8 cellular contexts compared by ENCODE assay signal in genomic region chr3:58568572-58569286, GRCh38. TPM values are rescaled to one million over a fixed set of nuclear protein-coding genes. Genes with fewer than 3 reads are reported as not detected.
DNase-seq lines count a peak whose midpoint lies in the region; ATAC-seq and TF ChIP-seq lines count a peak whose summit lies in the region.

No MANE protein-coding gene starts in this region.

- ATAC-seq in GM21367 (IDR thresholded peaks at IDR 0.05; ENCODE audit: unreplicated experiment) (peak; percentile 47), GM19023 (IDR thresholded peaks at IDR 0.05; ENCODE audit: unreplicated experiment) (no peak)

- no peaks in the 10 kb centered on the region for H3K36me3 ChIP-seq in BJ (ENCODE audit: control insufficient read depth, insufficient read depth, low read length)

- no peak for DNase-seq in BJ (ENCODE audit: low read depth)
- DNase-seq in NCI-H2227 (lab: John Stamatoyannopoulos, UW; ENCODE audit: unreplicated experiment): peak; percentile 71
- peak; percentile 71 for DNase-seq in activated CD4-positive, alpha-beta T cell treated with anti-CD3 and anti-CD28 coated beads, Interleukin-2, amount 50 U/mL, for 1 hour
- DNase-seq in dedifferentiated amniotic fluid mesenchymal stem cell (ENCODE audit: extremely low spot score): peak; percentile 67
- peak; percentile 81 to 98 for DNase-seq in lower leg skin (ENCODE audit: low spot score in 2 of 2)
- DNase-seq in stimulated activated CD4-positive, alpha-beta T cell treated with anti-CD3 and anti-CD28 coated beads, TNF-alpha, amount 100 ng/mL, for 48 hours (ENCODE audit: low read depth in 3 of 3): peak; percentile 53 to 61 (median 58)

- peak; percentile 85 for TF ChIP-seq CTCF in BJ (IDR thresholded peaks at IDR 0.05; ENCODE audit: insufficient read depth, low read depth, low read length)
- no peak for TF ChIP-seq CTCF in lower leg skin (IDR thresholded peaks at IDR 0.05)

- WGBS in lower leg skin, 2 donors: 28% methylated on average over 17 of the region's 17 CpGs

- POLR2A ChIA-PET in BJ (lab: Charles Lee): no interaction called here

- no peaks in the 10 kb centered on the region for H3K27me3 ChIP-seq in BJ (ENCODE audit: control insufficient read depth, insufficient read depth, low read length)

- intact Hi-C loops in lower leg skin (cut with DNase I; ENCODE audit: low total_unique reads): loop anchor here (5.0 kb wide), 1 partner anchor 64 kb away; no protein-coding TSS in a partner anchor

- TF ChIP-seq POLR2A in lower leg skin (IDR thresholded peaks at IDR 0.05): no peak

- no peak overlapping the region for H3K4me3 ChIP-seq in BJ (ENCODE audit: low read depth, low read length)
- H3K4me3 ChIP-seq in lower leg skin (ENCODE audit: low read depth, poor library complexity, severe bottlenecking): no peak overlapping the region

- CTCF ChIA-PET in BJ (lab: Yijun Ruan, JAX): interaction anchor here (0.6 to 16.7 kb wide), 20 partner anchors 9 to 216 kb away, joined by 3 to 371 read pairs (median 5); no protein-coding TSS in a partner anchor

RNA-seq across cellular contexts. Expression of gene FAM107A, which starts 8.5 kb away (rescaled TPM):
- polyA plus RNA-seq in BJ (2011; rRNA removed): 0.05 and 0.11 TPM in 2 replicates
- 0.21 TPM in 1 of 2 replicates, not detected in the other for polyA minus RNA-seq in BJ (2011; rRNA and poly(A)+ RNA removed)
- total RNA-seq in lower leg skin: 10 to 100 TPM in 3 of 4 donors, 1 to 10 TPM in 1; 9.2 to 52.5 (median 16.9) TPM

RNA-seq across cellular contexts. Expression of gene ACOX2, which starts 31.7 kb away (rescaled TPM):
- 32.3 and 39.6 TPM in 2 replicates for polyA plus RNA-seq in BJ (2011; rRNA removed)
- 22.5 and 28.0 TPM in 2 replicates for polyA minus RNA-seq in BJ (2011; rRNA and poly(A)+ RNA removed)
- 1 to 10 TPM; 2.6 to 6.6 (median 4.5) TPM for total RNA-seq in lower leg skin
